17 cellular contexts compared by ENCODE assay signal in the genomic region with DNA sequence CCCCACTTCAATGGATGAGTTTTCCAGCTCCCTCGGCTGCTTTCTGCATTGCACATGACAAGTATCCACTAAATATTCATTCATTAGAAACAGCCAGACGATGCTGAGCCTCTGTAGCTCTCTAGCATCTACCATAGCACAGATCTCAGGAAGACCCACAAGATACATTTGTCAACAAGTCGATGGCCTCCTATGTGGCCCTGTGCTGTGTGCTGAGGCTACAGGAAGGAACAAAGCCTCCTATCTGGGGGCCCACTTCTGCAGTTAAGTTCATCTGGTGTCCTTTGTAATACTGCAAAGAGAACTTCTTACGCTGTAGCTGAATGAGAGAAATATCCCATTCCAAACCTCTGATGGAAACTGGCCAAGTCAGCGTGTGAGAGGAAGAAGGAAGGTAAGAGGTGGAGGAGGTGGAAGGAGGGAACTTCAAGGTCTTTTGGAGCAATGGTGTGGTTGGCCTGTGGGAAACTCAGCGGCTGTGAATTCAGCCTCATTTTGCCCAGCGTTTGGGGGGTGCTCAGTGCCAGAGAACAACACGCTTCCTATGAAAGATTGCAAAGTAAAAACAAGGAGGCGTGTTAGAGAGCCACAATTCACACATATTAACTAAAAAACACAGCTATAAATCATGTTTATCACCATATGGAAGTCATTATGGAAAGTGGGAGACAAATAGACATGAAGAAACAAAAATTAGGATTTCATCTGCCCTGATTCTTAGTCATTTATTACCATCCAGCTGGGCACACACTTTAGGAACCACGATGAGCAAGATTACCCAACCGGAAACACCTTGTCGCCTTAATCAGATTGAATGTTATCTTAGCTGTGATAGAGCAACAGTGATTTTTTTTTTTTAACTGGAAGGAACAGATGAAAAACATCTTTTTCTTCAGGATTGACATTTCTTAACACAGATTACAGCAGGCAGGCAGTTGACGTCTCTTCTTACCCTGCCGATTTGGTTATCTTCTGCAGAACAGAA.
DNase-seq lines count a peak whose midpoint lies in the region; ATAC-seq, FAIRE-seq and TF ChIP-seq lines count a peak whose summit lies in the region.
"Had no signal": no experiment of that assay in that cellular context is flagged by ENCODE, and none has a peak within 500 bp of the region (broad histone marks: within the 10 kb centered on the region; RNA-seq: fewer than 3 reads in every experiment).

No MANE protein-coding gene starts in this region.

- H3K4me2 ChIP-seq in DOHH2 (ENCODE audit: low read length) (peak overlapping the region; percentile 94), K562 (ENCODE audit: insufficient read depth, low read length) (no peak overlapping the region), osteoblast (ENCODE audit: insufficient read depth, low read length) (no peak overlapping the region)

- ATAC-seq in K562, result peak; percentile 49
- no peak for ATAC-seq in HG02642 (IDR thresholded peaks at IDR 0.05; ENCODE audit: poor library complexity, unreplicated experiment)
- ATAC-seq in HG03520 (IDR thresholded peaks at IDR 0.05; ENCODE audit: unreplicated experiment), result no peak
- ATAC-seq: left ventricle myocardium superior had no signal

- DNase-seq in KBM-7, result peak; percentile 85
- DNase-seq in K562 (ENCODE audit: extremely low read depth in 1 of 4, low spot score in 3 of 4), result no peak
- DNase-seq in osteoblast (ENCODE audit: insufficient read length, low spot score, missing footprints), result peak; percentile 58
- DNase-seq in chondrocyte (ENCODE audit: low spot score), result no peak
- no peak for DNase-seq in testis
- DNase-seq: gastrocnemius medialis, left ventricle myocardium superior, NCI-H2171 treated with DMSO at 0.1 percent for 48 hours, SJCRH30 had no signal

- in situ Hi-C loops in KBM-7 (cut with MboI; ENCODE audit: low pct_unique_long_range_greater_than_20kb, low sequenced_read_pairs), result no loop called here
- in situ Hi-C loops in K562 (cut with MboI), result no loop called here

- 22% methylated on average over 14 of the region's 14 CpGs for WGBS in K562 (ENCODE audit: insufficient coverage, low coverage, missing lambda C conversion rate)
- WGBS in testis, 2 donors, result 56 to 60% methylated on average over 14 of the region's 14 CpGs

- no peaks in the 10 kb centered on the region for H3K9me3 Mint-ChIP-seq in chondrocyte (ENCODE audit: low read depth)
- H3K9me3 Mint-ChIP-seq: activated naive CD4-positive, alpha-beta T cell treated with anti-CD3 and anti-CD28 coated beads, Interleukin-2, amount 50 U/mL, for 24 hours had no signal

- 0 out of 2 replicates have a peak overlapping the region, but pooled peaks have one; percentile 3 for H2AFZ ChIP-seq in K562 (ENCODE audit: low read depth, low read length)
- no peak overlapping the region for H2AFZ ChIP-seq in osteoblast (ENCODE audit: low read length)
- H2AFZ ChIP-seq: parathyroid adenoma had no signal

- H3K9me3 ChIP-seq in DOHH2 (ENCODE audit: control insufficient read depth, insufficient read depth, low read length) (peaks cover 9% of the 10 kb centered on the region; the same call in 1 of the 2 replicates), K562 (replicated peaks; ENCODE audit: control insufficient read depth, insufficient read depth, low read depth, low read length) (no peaks in the 10 kb centered on the region), osteoblast (ENCODE audit: low read depth, low read length) (no peaks in the 10 kb centered on the region), testis (no peaks in the 10 kb centered on the region)
- H3K9me3 ChIP-seq: gastrocnemius medialis, SJCRH30, suprapubic skin had no signal

- no peaks in the 10 kb centered on the region for H3K4me1 Mint-ChIP-seq in chondrocyte (ENCODE audit: low read depth)

- H4K20me1 ChIP-seq in DOHH2 (ENCODE audit: control insufficient read depth, insufficient read depth, low read depth, low read length), result no peaks in the 10 kb centered on the region
- no peaks in the 10 kb centered on the region for H4K20me1 ChIP-seq in K562 (replicated peaks; ENCODE audit: control insufficient read depth, insufficient read depth, low read length)
- no peaks in the 10 kb centered on the region for H4K20me1 ChIP-seq in osteoblast (ENCODE audit: insufficient read depth, low read length)

- no peak overlapping the region for H3K9ac ChIP-seq in K562 (ENCODE audit: insufficient read depth in 1 of 2, low read depth in 2 of 2, low read length in 2 of 2)
- H3K9ac ChIP-seq: parathyroid adenoma had no signal

- POLR2A ChIA-PET in K562 (lab: Yijun Ruan, JAX), result interaction anchor here (0.6 to 1.0 kb wide), 4 partner anchors 12 to 52 kb away, joined by 3 to 10 read pairs (median 4); no protein-coding TSS in a partner anchor

- H3K27me3 Mint-ChIP-seq in chondrocyte (ENCODE audit: low read depth), result peaks cover 16% of the 10 kb centered on the region
- H3K27me3 Mint-ChIP-seq: activated naive CD4-positive, alpha-beta T cell treated with anti-CD3 and anti-CD28 coated beads, Interleukin-2, amount 50 U/mL, for 24 hours had no signal

- H3K9me2 ChIP-seq in DOHH2 (replicated peaks; ENCODE audit: control insufficient read depth, low read length), result no peaks in the 10 kb centered on the region

- TF ChIP-seq RAD21 in K562 (CRISPR knock-in tag; conservative IDR thresholded peaks at IDR 0.05 in 1 of 2, IDR thresholded peaks at IDR 0.05 in 1 of 2), result no peak

- CTCF ChIA-PET in K562 (lab: Yijun Ruan, JAX; ENCODE audit: low intra/inter-chr PET ratio), result no interaction called here

- H3K36me3 ChIP-seq in DOHH2 (ENCODE audit: control insufficient read depth, low read length) (peaks cover 45% of the 10 kb centered on the region), K562 (ENCODE audit: control insufficient read depth, insufficient read depth, low read length) (no peaks in the 10 kb centered on the region), osteoblast (ENCODE audit: insufficient read depth, low read length) (no peaks in the 10 kb centered on the region), testis (ENCODE audit: low read depth, missing control alignments) (no peaks in the 10 kb centered on the region)
- H3K36me3 ChIP-seq: gastrocnemius medialis, SJCRH30, suprapubic skin had no signal

- no TSS peak for BruUV-seq in K562 (replicated peaks; lab: Mats Ljungman, UMichigan)

- H3K4me1 ChIP-seq in DOHH2 (ENCODE audit: control insufficient read depth, low read length), result peaks cover 96% of the 10 kb centered on the region
- H3K4me1 ChIP-seq in K562 (replicated peaks in 1 of 2; ENCODE audit: control insufficient read depth in 2 of 2, insufficient read depth in 2 of 2, low read length in 2 of 2), result peaks cover 0 to 7% of the 10 kb centered on the region in 2 experiments; a peak in 3 of 5 replicates
- H3K4me1 ChIP-seq in osteoblast (ENCODE audit: insufficient read depth, low read length), result no peaks in the 10 kb centered on the region
- peaks cover 5% of the 10 kb centered on the region for H3K4me1 ChIP-seq in testis
- H3K4me1 ChIP-seq: gastrocnemius medialis, parathyroid adenoma, SJCRH30 had no signal

- H3K27ac Mint-ChIP-seq in chondrocyte (ENCODE audit: unreplicated experiment), result no peak overlapping the region
- H3K27ac Mint-ChIP-seq: activated naive CD4-positive, alpha-beta T cell treated with anti-CD3 and anti-CD28 coated beads, Interleukin-2, amount 50 U/mL, for 24 hours had no signal

- H3K27ac ChIP-seq in DOHH2 (ENCODE audit: low read depth, low read length) (peak overlapping the region; percentile 99), K562 (ENCODE audit: extremely low read depth, low read depth, low read length) (no peak overlapping the region), osteoblast (ENCODE audit: low read depth, low read length) (no peak overlapping the region), testis (no peak overlapping the region)
- H3K27ac ChIP-seq: gastrocnemius medialis, parathyroid adenoma, SJCRH30, suprapubic skin had no signal

- TF ChIP-seq CTCF in DOHH2 (IDR thresholded peaks at IDR 0.05; ENCODE audit: low read depth, low read length, poor library complexity, severe bottlenecking) (no peak), K562 (IDR thresholded peaks at IDR 0.05 in 2 of 3, conservative IDR thresholded peaks at IDR 0.05 in 1 of 3; ENCODE audit: insufficient read depth in 2 of 3, low read depth in 1 of 3, low read length in 3 of 3) (no peak), osteoblast (IDR thresholded peaks at IDR 0.05; ENCODE audit: extremely low read depth, low read depth, low read length) (no peak), chondrocyte (IDR thresholded peaks at IDR 0.05) (no peak), testis (IDR thresholded peaks at IDR 0.05) (no peak)

- no peak for FAIRE-seq in K562 (lab: Jason Lieb, UNC)
- FAIRE-seq: colon, HTR-8/SVneo had no signal

- TF ChIP-seq POLR2A in K562 (conservative IDR thresholded peaks at IDR 0.05), result no peak
- TF ChIP-seq POLR2A in testis (IDR thresholded peaks at IDR 0.05), result no peak

- H3K9me1 ChIP-seq in K562 (ENCODE audit: control insufficient read depth, insufficient read depth, low read length), result no peaks in the 10 kb centered on the region

- peaks cover 53% of the 10 kb centered on the region for H3F3A ChIP-seq in DOHH2 (ENCODE audit: control insufficient read depth, insufficient read depth)

- TF ChIP-seq EP300 in K562 (IDR thresholded peaks at IDR 0.05; ENCODE audit: low read length), result no peak

- H3K36me3 Mint-ChIP-seq in chondrocyte (ENCODE audit: low read depth), result no peaks in the 10 kb centered on the region

- H3K4me3 ChIP-seq in DOHH2 (ENCODE audit: low read length), result peak overlapping the region; percentile 90
- no peak overlapping the region for H3K4me3 ChIP-seq in K562
- no peak overlapping the region for H3K4me3 ChIP-seq in osteoblast (ENCODE audit: insufficient read depth, low read length)
- H3K4me3 ChIP-seq in testis, result no peak overlapping the region
- H3K4me3 ChIP-seq: gastrocnemius medialis, SJCRH30, suprapubic skin had no signal

- intact Hi-C loops in K562 (cut with micrococcal nuclease), result no loop called here
- intact Hi-C loops in testis (cut with DNase I; ENCODE audit: low total_unique reads), result no loop called here

- no peak overlapping the region for H3K4me3 Mint-ChIP-seq in chondrocyte (ENCODE audit: unreplicated experiment)
- H3K4me3 Mint-ChIP-seq: activated naive CD4-positive, alpha-beta T cell treated with anti-CD3 and anti-CD28 coated beads, Interleukin-2, amount 50 U/mL, for 24 hours had no signal

- H3K79me2 ChIP-seq in DOHH2 (ENCODE audit: control insufficient read depth, low read length) (peaks cover 55% of the 10 kb centered on the region), K562 (ENCODE audit: control insufficient read depth, insufficient read depth, low read length) (no peaks in the 10 kb centered on the region), osteoblast (ENCODE audit: insufficient read depth, low read length) (no peaks in the 10 kb centered on the region)
- H3K79me2 ChIP-seq: parathyroid adenoma had no signal

- H3K27me3 ChIP-seq in DOHH2 (ENCODE audit: control insufficient read depth, low read length) (no peaks in the 10 kb centered on the region), K562 (ENCODE audit: control insufficient read depth in 2 of 2, insufficient read depth in 2 of 2, low read length in 2 of 2) (no peaks in the 10 kb centered on the region), osteoblast (ENCODE audit: insufficient read depth, low read length) (peaks cover 20% of the 10 kb centered on the region), testis (no peaks in the 10 kb centered on the region)
- H3K27me3 ChIP-seq: SJCRH30 had no signal

Comparison
In these comparisons a context has a peak if more than half of its experiments do, and no peak if none do; other contexts are left out.
1. DNase-seq: peak in KBM-7 (single experiment) and osteoblast (single experiment); none in K562 (0 of 4), chondrocyte (single experiment) and testis (single experiment).